7 cellular contexts compared by ENCODE assay signal in genomic region chr2:95526360-95527341, GRCh38. TPM values are rescaled to one million over a fixed set of nuclear protein-coding genes. Genes with fewer than 3 reads are reported as not detected.
DNase-seq lines count a peak whose midpoint lies in the region; ATAC-seq, FAIRE-seq and TF ChIP-seq lines count a peak whose summit lies in the region.

No MANE protein-coding gene starts in this region.

- FAIRE-seq in GM18507 (lab: Jason Lieb, UNC) = peak; percentile 24

- peaks cover 0 to 33% (median 11%) of the 10 kb centered on the region in 3 donors for H3K4me1 ChIP-seq in gastroesophageal sphincter

- H3K36me3 ChIP-seq in gastroesophageal sphincter = peaks cover 0 to 25% of the 10 kb centered on the region in 2 donors

- ATAC-seq in HG03039 (IDR thresholded peaks at IDR 0.05; ENCODE audit: unreplicated experiment) (peak; percentile 49), gastroesophageal sphincter (peak; percentile 92), HG03469 (IDR thresholded peaks at IDR 0.05; ENCODE audit: unreplicated experiment) (no peak)

- peak overlapping the region; percentile 61 to 90 (median 85) for H3K27ac ChIP-seq in gastroesophageal sphincter

- no peaks in the 10 kb centered on the region for H3K9me3 ChIP-seq in gastroesophageal sphincter

- peak overlapping the region; percentile 82 to 84 for H3K4me3 ChIP-seq in gastroesophageal sphincter

- no peaks in the 10 kb centered on the region for H3K27me3 ChIP-seq in gastroesophageal sphincter

- peak; percentile 8 to 52 (median 34) for TF ChIP-seq CTCF in gastroesophageal sphincter (IDR thresholded peaks at IDR 0.05)

- TF ChIP-seq EP300 in gastroesophageal sphincter (IDR thresholded peaks at IDR 0.05) = no peak

- TF ChIP-seq POLR2A in gastroesophageal sphincter (IDR thresholded peaks at IDR 0.05) = peak; percentile 25 to 27

- WGBS in gastroesophageal sphincter (ENCODE audit: low coverage in 1 of 2), 2 donors = 12% methylated on average over 12 of the region's 84 CpGs; no CpG with 5 or more reads in 1 of the 2 donors

- DNase-seq in GM18507 (ENCODE audit: extremely low spot score, insufficient read length, low read depth) (peak; percentile 32), NOMO-1 treated with dmso at 0.1 percent for 144 hours (lab: John Stamatoyannopoulos, UW; ENCODE audit: unreplicated experiment) (peak; percentile 17), activated gamma-delta T cell treated with Interleukin-2 at 50 U/mL for 16 hours (peak; percentile 45), renal cortical epithelial cell (ENCODE audit: low read depth) (peak; percentile 49)

RNA-seq across cellular contexts. Expression of gene TRIM43B, which starts 42.1 kb away (rescaled TPM):
- total RNA-seq in gastroesophageal sphincter = not detected
- total RNA-seq in renal cortical epithelial cell = not detected in 2 replicates
